Comparison of ENCODE assay signal across 23 cellular contexts in genomic region chr11:62477927-62478326, GRCh38. TPM values are rescaled to one million over a fixed set of nuclear protein-coding genes. Genes with fewer than 3 reads are reported as not detected.
A peak's percentile ranks its signal among the peaks of the same experiment; 100 is the strongest.
DNase-seq lines count a peak whose midpoint lies in the region; ATAC-seq, FAIRE-seq and TF ChIP-seq lines count a peak whose summit lies in the region.
"Had no signal": no experiment of that assay in that cellular context is flagged by ENCODE, and none has a peak within 500 bp of the region (broad histone marks: within the 10 kb centered on the region; RNA-seq: fewer than 3 reads in every experiment).

No MANE protein-coding gene starts in this region.

- H2AFZ ChIP-seq in GM23338 (no peak overlapping the region), HepG2 (ENCODE audit: low read length) (no peak overlapping the region), trophoblast cell (ENCODE audit: insufficient read depth, low read length, poor library complexity) (peak overlapping the region; percentile 25)

- H3K9me3 ChIP-seq in T-helper 17 cell (ENCODE audit: control insufficient read depth, low read length, poor library complexity, severe bottlenecking): no peaks in the 10 kb centered on the region
- H3K9me3 ChIP-seq in HepG2 (ENCODE audit: low read length): no peaks in the 10 kb centered on the region
- H3K9me3 ChIP-seq in trophoblast cell (ENCODE audit: insufficient read depth, low read depth, low read length): no peaks in the 10 kb centered on the region

- H3K27ac ChIP-seq in GM23338 (ENCODE audit: low read depth) (no peak overlapping the region), HepG2 (ENCODE audit: extremely low read length, insufficient read depth, low read length) (no peak overlapping the region), trophoblast cell (ENCODE audit: low read depth, low read length) (peak overlapping the region; percentile 69)
- H3K27ac ChIP-seq: KMS-11 had no signal

- intact Hi-C loops in HepG2 (cut with micrococcal nuclease; ENCODE audit: unreplicated experiment): no loop called here

- no peak overlapping the region for H3K9ac ChIP-seq in HepG2 (ENCODE audit: insufficient read depth, low read depth, low read length)
- peak overlapping the region; percentile 12 for H3K9ac ChIP-seq in trophoblast cell (ENCODE audit: low read length)
- H3K9ac ChIP-seq: KMS-11 had no signal

- H3K27ac Mint-ChIP-seq in GM23338 (peak overlapping the region; percentile 41; the same call in 1 of the 2 replicates), T-helper 17 cell (peak overlapping the region; percentile 4), HFFc6 (no peak overlapping the region)
- H3K27ac Mint-ChIP-seq: CD4-positive, CD25-positive, alpha-beta regulatory T cell had no signal

- TF ChIP-seq EP300 in HepG2 (IDR thresholded peaks at IDR 0.05; ENCODE audit: low read depth in 2 of 2, low read length in 2 of 2): no peak
- no peak for TF ChIP-seq EP300 in HepG2 (CRISPR knock-in tag; IDR thresholded peaks at IDR 0.05; ENCODE audit: borderline replicate concordance)

- TF ChIP-seq CTCF in GM23338 (conservative IDR thresholded peaks at IDR 0.05; ENCODE audit: low read depth in 2 of 2) (no peak), HepG2 (CRISPR knock-in tag; IDR thresholded peaks at IDR 0.05) (no peak), HFFc6 (IDR thresholded peaks at IDR 0.05) (no peak)

- no peaks in the 10 kb centered on the region; the same call in 2 of the 3 replicates for H3K36me3 Mint-ChIP-seq in GM23338 (ENCODE audit: low read depth)
- peaks cover 2% of the 10 kb centered on the region for H3K36me3 Mint-ChIP-seq in T-helper 17 cell (ENCODE audit: low read depth)
- no peaks in the 10 kb centered on the region for H3K36me3 Mint-ChIP-seq in HFFc6 (ENCODE audit: low read depth)
- H3K36me3 Mint-ChIP-seq: CD4-positive, CD25-positive, alpha-beta regulatory T cell had no signal

- H3K27me3 ChIP-seq in GM23338 (ENCODE audit: insufficient read depth): no peaks in the 10 kb centered on the region
- H3K27me3 ChIP-seq in HepG2 (ENCODE audit: control insufficient read depth in 1 of 2, insufficient read depth in 2 of 2, low read length in 2 of 2): no peaks in the 10 kb centered on the region
- no peaks in the 10 kb centered on the region for H3K27me3 ChIP-seq in trophoblast cell (ENCODE audit: insufficient read depth, low read length)

- H4K20me1 ChIP-seq in GM23338 (replicated peaks; ENCODE audit: insufficient read depth): no peaks in the 10 kb centered on the region
- no peaks in the 10 kb centered on the region for H4K20me1 ChIP-seq in HepG2 (ENCODE audit: insufficient read depth, low read length)

- ATAC-seq in GM23338: peak; percentile 53
- no peak for ATAC-seq in T-helper 17 cell
- ATAC-seq in HepG2: no peak

- no peak overlapping the region for H3K4me2 ChIP-seq in GM23338
- no peak overlapping the region for H3K4me2 ChIP-seq in HepG2 (ENCODE audit: low read depth, low read length)
- H3K4me2 ChIP-seq in trophoblast cell (ENCODE audit: low read length): no peak overlapping the region
- H3K4me2 ChIP-seq: KMS-11 had no signal

- TF ChIP-seq POLR2A in HepG2 (IDR thresholded peaks at IDR 0.05; ENCODE audit: insufficient read depth in 1 of 2, low read depth in 2 of 2, low read length in 2 of 2): no peak

- H2BK12ac ChIP-seq in trophoblast cell (ENCODE audit: low read length): peak overlapping the region; percentile 91

- no peak overlapping the region for H3K4me3 Mint-ChIP-seq in GM23338
- H3K4me3 Mint-ChIP-seq in T-helper 17 cell: no peak overlapping the region
- no peak overlapping the region for H3K4me3 Mint-ChIP-seq in HFFc6
- H3K4me3 Mint-ChIP-seq: CD4-positive, CD25-positive, alpha-beta regulatory T cell had no signal

- peak overlapping the region; percentile 65 for H3K18ac ChIP-seq in trophoblast cell (ENCODE audit: low read length)

- H3K4me3 ChIP-seq in GM23338 (no peak overlapping the region), HepG2 (replicated peaks in 1 of 3; ENCODE audit: insufficient read depth in 1 of 3, low read depth in 2 of 3, low read length in 3 of 3) (no peak overlapping the region), trophoblast cell (ENCODE audit: low read depth, low read length) (no peak overlapping the region)

- peaks cover 38% of the 10 kb centered on the region for H3K79me1 ChIP-seq in trophoblast cell (ENCODE audit: low read length)

- no peaks in the 10 kb centered on the region for H3K4me1 ChIP-seq in GM23338 (ENCODE audit: insufficient read depth)
- H3K4me1 ChIP-seq in HepG2 (ENCODE audit: insufficient read depth, low read length): peaks cover 67% of the 10 kb centered on the region
- H3K4me1 ChIP-seq in trophoblast cell (ENCODE audit: control insufficient read depth in 1 of 2, insufficient read depth in 2 of 2, low read length in 2 of 2): peaks cover 18 to 25% of the 10 kb centered on the region in 2 experiments

- CTCF ChIA-PET in HepG2 (lab: Yijun Ruan, JAX; ENCODE audit: low intra/inter-chr PET ratio, low total read pairs): no interaction called here

- no peak overlapping the region for H3K23ac ChIP-seq in trophoblast cell (ENCODE audit: low read length)

- H4K8ac ChIP-seq in trophoblast cell (ENCODE audit: low read depth, low read length): peak overlapping the region; percentile 55

- no peak for DNase-seq in GM23338 (ENCODE audit: low spot score)
- no peak for DNase-seq in T-helper 17 cell
- no peak for DNase-seq in HepG2 (ENCODE audit: low spot score)
- peak in 1 of 2 donors; percentile 71 for DNase-seq in trophoblast cell
- no peak for DNase-seq in SW 1271 (lab: John Stamatoyannopoulos, UW)
- no peak for DNase-seq in NCI-H2227 (lab: John Stamatoyannopoulos, UW; ENCODE audit: unreplicated experiment)
- DNase-seq in HFFc6: no peak
- DNase-seq: CD4-positive, CD25-positive, alpha-beta regulatory T cell; DND-41; GDM1; NCI-H1694; NCI-H2081; NCI-H2171; NCI-H446; NCI-H526; OCI-M1; Right ventricle myocardium superior had no signal

- no TSS peak for BruUV-seq in HepG2 (replicated peaks; lab: Mats Ljungman, UMichigan)

- peaks cover 6% of the 10 kb centered on the region for H3K4me1 Mint-ChIP-seq in GM23338
- H3K4me1 Mint-ChIP-seq in T-helper 17 cell: no peaks in the 10 kb centered on the region
- peaks cover 9% of the 10 kb centered on the region for H3K4me1 Mint-ChIP-seq in HFFc6 (ENCODE audit: low read depth)
- H3K4me1 Mint-ChIP-seq: CD4-positive, CD25-positive, alpha-beta regulatory T cell had no signal

- no peaks in the 10 kb centered on the region for H3K9me3 Mint-ChIP-seq in GM23338
- no peaks in the 10 kb centered on the region for H3K9me3 Mint-ChIP-seq in HFFc6
- H3K9me3 Mint-ChIP-seq: CD4-positive, CD25-positive, alpha-beta regulatory T cell had no signal

- TF ChIP-seq RAD21 in HepG2 (CRISPR knock-in tag; IDR thresholded peaks at IDR 0.05): no peak

- no peaks in the 10 kb centered on the region for H3F3A ChIP-seq in GM23338 (replicated peaks; ENCODE audit: low read depth)

- peak overlapping the region; percentile 78 for H3K14ac ChIP-seq in trophoblast cell (ENCODE audit: low read length)

- H3K27me3 Mint-ChIP-seq in GM23338 (ENCODE audit: insufficient read depth, low read depth, poor library complexity) (peaks cover 13% of the 10 kb centered on the region), T-helper 17 cell (no peaks in the 10 kb centered on the region), HFFc6 (ENCODE audit: insufficient read depth) (no peaks in the 10 kb centered on the region; the same call in 1 of the 2 replicates)
- H3K27me3 Mint-ChIP-seq: CD4-positive, CD25-positive, alpha-beta regulatory T cell had no signal

- H3K9me2 ChIP-seq in GM23338 (ENCODE audit: insufficient read depth): no peaks in the 10 kb centered on the region

- 73% methylated on average over 4 of the region's 5 CpGs for whole genome bisulfite sequencing in HepG2 (ENCODE audit: low lambda C conversion rate)
- no CpG with 5 or more reads among the region's 5 CpGs for WGBS in trophoblast cell (ENCODE audit: extremely low coverage, insufficient coverage, insufficient read length)

- POLR2A ChIA-PET in HepG2 (lab: Yijun Ruan, JAX): no interaction called here

- in situ Hi-C loops in HepG2 (cut with HindIII; ENCODE audit: extremely low pct_ligation_motif_present, low pct_unique_long_range_greater_than_20kb): no loop called here

- H2BK5ac ChIP-seq in trophoblast cell (ENCODE audit: low read depth, low read length, poor library complexity): peak overlapping the region; percentile 83

- H4K12ac ChIP-seq in trophoblast cell (ENCODE audit: low read depth, low read length): no peak overlapping the region

- peak overlapping the region; percentile 57 for H2BK120ac ChIP-seq in trophoblast cell (ENCODE audit: insufficient read depth, low read length, poor library complexity)

- peak overlapping the region; percentile 95 for H4K91ac ChIP-seq in trophoblast cell (ENCODE audit: low read depth, low read length)

- no peaks in the 10 kb centered on the region for H3K36me3 ChIP-seq in GM23338 (ENCODE audit: insufficient read depth)
- H3K36me3 ChIP-seq in HepG2 (replicated peaks in 1 of 2; ENCODE audit: control insufficient read depth in 1 of 2, insufficient read depth in 2 of 2, low read length in 2 of 2): no peaks in the 10 kb centered on the region
- no peaks in the 10 kb centered on the region for H3K36me3 ChIP-seq in trophoblast cell (ENCODE audit: control insufficient read depth in 1 of 2, insufficient read depth in 2 of 2, low read length in 2 of 2)

- peak overlapping the region; percentile 73 for H2AK5ac ChIP-seq in trophoblast cell (ENCODE audit: low read length)

- H3K4ac ChIP-seq in trophoblast cell (ENCODE audit: low read depth, low read length): peak overlapping the region; percentile 35

- H3K79me2 ChIP-seq in GM23338 (replicated peaks; ENCODE audit: insufficient read depth): no peaks in the 10 kb centered on the region
- no peaks in the 10 kb centered on the region for H3K79me2 ChIP-seq in HepG2 (ENCODE audit: insufficient read depth, low read length)
- peaks cover 7% of the 10 kb centered on the region for H3K79me2 ChIP-seq in trophoblast cell (ENCODE audit: control insufficient read depth, insufficient read depth, low read length, poor library complexity)

- no peak for FAIRE-seq in HepG2 (lab: Jason Lieb, UNC)
- FAIRE-seq: GM19239, H54 had no signal

RNA-seq across cellular contexts. Expression of gene SCGB1A1, which starts 59.1 kb away (rescaled TPM):
- total RNA-seq in GM23338 (2014; rRNA removed; shearing (Covaris generic)): not detected in 2 replicates
- polyA plus RNA-seq in GM23338 (2016; fragmentation: Nextera tagmentation; extraction: Ambion mirVana) (not detected in 2 replicates), HepG2 (2011; rRNA removed) (not detected in 2 replicates)
- total RNA-seq in T-helper 17 cell (not detected), HepG2 (2016; rRNA removed; fragmentation: Illumina TruSeq; extraction: Trizol) (not detected in 2 replicates)
- total RNA-seq in HepG2 (2016; cell fraction: cytosol; rRNA removed; fragmentation: Illumina TruSeq; extraction: Trizol; ENCODE audit: low read depth): not detected in 2 replicates
- not detected in 2 replicates for total RNA-seq in HepG2 (2016; cell fraction: insoluble cytoplasmic fraction; rRNA removed; fragmentation: Illumina TruSeq; extraction: Trizol)
- total RNA-seq in HepG2 (2016; cell fraction: membrane; rRNA removed; fragmentation: Illumina TruSeq; extraction: Trizol): not detected in 2 replicates
- total RNA-seq in HepG2 (2016; cell fraction: nucleus; rRNA removed; fragmentation: Illumina TruSeq; extraction: Trizol): not detected in 2 replicates
- polyA plus RNA-seq in HepG2 (2011; cell fraction: cytosol; rRNA removed): not detected in 2 replicates
- polyA plus RNA-seq in HepG2 (2011; cell fraction: nucleus; rRNA removed): not detected in 2 replicates
- not detected in 2 replicates for polyA plus RNA-seq in HepG2 (2012)
- polyA plus RNA-seq in HepG2 (2016; cell fraction: cytosol; fragmentation: Illumina TruSeq; extraction: Trizol; ENCODE audit: low read depth): not detected in 2 replicates
- not detected in 2 replicates for polyA plus RNA-seq in HepG2 (2016; cell fraction: insoluble cytoplasmic fraction; fragmentation: Illumina TruSeq; extraction: Trizol; ENCODE audit: low read depth)
- not detected in 2 replicates for polyA plus RNA-seq in HepG2 (2016; cell fraction: membrane; fragmentation: Illumina TruSeq; extraction: Trizol; ENCODE audit: low read depth)
- not detected in 2 replicates for polyA plus RNA-seq in HepG2 (2016; cell fraction: nucleus; fragmentation: Illumina TruSeq; extraction: Trizol; ENCODE audit: insufficient read depth, low read depth)
- polyA minus RNA-seq in HepG2 (2011; rRNA and poly(A)+ RNA removed; ENCODE audit: low replicate concordance): not detected in 2 replicates
- polyA minus RNA-seq in HepG2 (2011; cell fraction: cytosol; rRNA and poly(A)+ RNA removed): not detected in 2 replicates
- not detected in 2 replicates for polyA minus RNA-seq in HepG2 (2011; cell fraction: nucleus; rRNA and poly(A)+ RNA removed)
- not detected in 2 replicates for polyA plus RNA-seq in trophoblast cell (2013)
- total RNA-seq in HFFc6 (2021; fragmentation: NEBNext Ultra II Directional; extraction: Animal tissue kit (Norgen Biotek cat#: 25700)): not detected
- total RNA-seq: CD4-positive, CD25-positive, alpha-beta regulatory T cell; Right ventricle myocardium superior; RPMI7951; SK-MEL-5 had no signal
- polyA plus RNA-seq: BJ; CD4-positive, CD25-positive, alpha-beta regulatory T cell had no signal
